ENCODE assay signal across 8 cellular contexts in the genomic region with DNA sequence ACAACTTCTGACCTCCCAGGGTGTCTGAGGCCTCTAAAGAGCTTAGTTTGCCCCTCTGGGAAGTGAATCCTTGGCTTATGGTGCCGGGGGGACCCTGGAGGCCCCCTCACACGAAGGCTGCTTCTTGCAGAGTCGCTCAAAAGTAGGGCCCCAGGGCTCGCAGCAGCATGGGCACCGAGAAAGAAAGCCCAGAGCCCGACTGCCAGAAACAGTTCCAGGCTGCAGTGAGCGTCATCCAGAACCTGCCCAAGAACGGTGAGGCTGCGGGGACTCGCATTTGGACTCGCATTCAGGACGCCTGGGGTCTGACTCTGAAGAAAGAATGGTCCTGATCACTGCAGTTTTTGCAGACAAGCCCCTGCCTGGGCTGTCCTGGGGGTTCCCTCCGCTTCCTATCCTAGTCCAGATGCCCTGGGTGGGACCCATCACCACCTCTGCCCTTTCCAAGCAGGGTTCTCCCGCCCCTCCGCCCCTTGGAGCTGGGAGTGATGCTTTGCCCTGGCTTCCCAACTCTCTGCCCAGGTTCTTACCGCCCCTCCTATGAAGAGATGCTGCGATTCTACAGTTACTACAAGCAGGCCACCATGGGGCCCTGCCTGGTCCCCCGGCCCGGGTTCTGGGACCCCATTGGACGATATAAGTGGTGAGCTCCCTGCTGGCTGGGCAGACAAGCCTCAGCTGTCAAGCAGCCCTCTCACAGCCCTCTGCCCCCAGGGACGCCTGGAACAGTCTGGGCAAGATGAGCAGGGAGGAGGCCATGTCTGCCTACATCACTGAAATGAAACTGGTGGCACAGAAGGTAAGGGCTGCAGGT. TPM values are rescaled to one million over a fixed set of nuclear protein-coding genes. Genes with fewer than 3 reads are reported as not detected.
DNase-seq lines count a peak whose midpoint lies in the region; ATAC-seq, FAIRE-seq and TF ChIP-seq lines count a peak whose summit lies in the region.

No MANE protein-coding gene starts in this region.

- peaks cover 19% of the 10 kb centered on the region for H3K36me3 ChIP-seq in muscle layer of colon (ENCODE audit: insufficient read depth, low read length)

- peak overlapping the region; percentile 90 to 96 (median 92) for H3K4me3 Mint-ChIP-seq in IgD-negative memory B cell
- H3K4me3 Mint-ChIP-seq in chondrocyte (ENCODE audit: unreplicated experiment), result peak overlapping the region; percentile 75

- H3K4me1 ChIP-seq in A549 (peaks cover 25% of the 10 kb centered on the region), muscle layer of colon (ENCODE audit: insufficient read depth, low read length) (peaks cover 20% of the 10 kb centered on the region)

- H3K9ac ChIP-seq in muscle layer of colon (ENCODE audit: low read length), result peak overlapping the region; percentile 74

- TF ChIP-seq POLR2A in A549 (IDR thresholded peaks at IDR 0.05; ENCODE audit: low read length), result no peak

- no peak for TF ChIP-seq RAD21 in A549 (conservative IDR thresholded peaks at IDR 0.05 in 1 of 2, IDR thresholded peaks at IDR 0.05 in 1 of 2)

- FAIRE-seq in A549 (lab: Jason Lieb, UNC), result no peak

- peak overlapping the region; percentile 55 for H3K4me3 ChIP-seq in A549
- peak overlapping the region; percentile 74 to 94 for H3K4me3 ChIP-seq in muscle layer of colon (ENCODE audit: low read depth in 1 of 2, low read length in 2 of 2)

- H3K27me3 Mint-ChIP-seq in IgD-negative memory B cell (no peaks in the 10 kb centered on the region), chondrocyte (ENCODE audit: low read depth) (no peaks in the 10 kb centered on the region)

- no peaks in the 10 kb centered on the region for H3K36me3 Mint-ChIP-seq in IgD-negative memory B cell
- no peaks in the 10 kb centered on the region for H3K36me3 Mint-ChIP-seq in chondrocyte (ENCODE audit: low read depth)

- H3K4me1 Mint-ChIP-seq in IgD-negative memory B cell, result peaks cover 10 to 17% (median 10%) of the 10 kb centered on the region in 3 donors
- H3K4me1 Mint-ChIP-seq in chondrocyte (ENCODE audit: low read depth), result peaks cover 20% of the 10 kb centered on the region

- H3K27ac Mint-ChIP-seq in IgD-negative memory B cell (peak overlapping the region in 2 of 3 donors; percentile 21 to 85), chondrocyte (ENCODE audit: unreplicated experiment) (peak overlapping the region; percentile 65)

- H3K27ac ChIP-seq in A549, result peak overlapping the region; percentile 82 to 93
- H3K27ac ChIP-seq in muscle layer of colon (ENCODE audit: low read depth, low read length), result peak overlapping the region; percentile 92

- ATAC-seq in A549 (no peak), GM19351 (IDR thresholded peaks at IDR 0.05; ENCODE audit: unreplicated experiment) (no peak), HG03378 (IDR thresholded peaks at IDR 0.05; ENCODE audit: unreplicated experiment) (no peak)

- no peaks in the 10 kb centered on the region for H3K9me3 ChIP-seq in A549
- no peaks in the 10 kb centered on the region for H3K9me3 ChIP-seq in muscle layer of colon (ENCODE audit: low read length)

- POLR2A ChIA-PET in A549 (lab: Yijun Ruan, JAX), result interaction anchor here (0.6 to 3.6 kb wide), 12 partner anchors 13 to 93 kb away, joined by 3 to 117 read pairs (median 4); partner anchors contain the start of genes HEXIM1, HEXIM2 and NMT1

- no peak for TF ChIP-seq EP300 in A549 (IDR thresholded peaks at IDR 0.05)

- CTCF ChIA-PET in A549 (lab: Yijun Ruan, JAX), result interaction anchor here (0.6 to 20.1 kb wide), 97 partner anchors 9 to 716 kb away, joined by 3 to 742 read pairs (median 6); partner anchors contain the start of genes C1QL1, DCAKD, GJC1 and HEXIM1

- peak overlapping the region; percentile 92 for H3K4me2 ChIP-seq in A549

- 61% methylated on average over 21 of the region's 21 CpGs for WGBS in A549 (ENCODE audit: missing lambda C conversion rate)

- TF ChIP-seq CTCF in A549 (IDR thresholded peaks at IDR 0.05) (no peak), chondrocyte (IDR thresholded peaks at IDR 0.05) (no peak)

- H3K27me3 ChIP-seq in muscle layer of colon (ENCODE audit: control insufficient read depth in 1 of 2, insufficient read depth in 2 of 2, low read length in 2 of 2), result no peaks in the 10 kb centered on the region

- H3K9me3 Mint-ChIP-seq in IgD-negative memory B cell, result no peaks in the 10 kb centered on the region
- no peaks in the 10 kb centered on the region for H3K9me3 Mint-ChIP-seq in chondrocyte (ENCODE audit: low read depth)

- DNase-seq in A549 (ENCODE audit: low read depth in 1 of 2, low spot score in 1 of 2) (no peak), chondrocyte (ENCODE audit: low spot score) (peak; percentile 81), activated gamma-delta T cell (lab: John Stamatoyannopoulos, UW) (no peak), NCI-H146 (lab: John Stamatoyannopoulos, UW) (no peak)

TF ChIP-seq in A549, 52 proteins besides CTCF, POLR2A, EP300 and RAD21:
- TF ChIP-seq PHF8 (IDR thresholded peaks at IDR 0.05; ENCODE audit: borderline replicate concordance, low read depth), result 0 out of 2 replicates have a peak, but pooled peaks have one; percentile 29
- no peak for TF ChIP-seq NR3C1 (IDR thresholded peaks at IDR 0.05)

RNA-seq across cellular contexts. Expression of gene ACBD4, which starts 0.7 kb away (rescaled TPM):
- polyA plus RNA-seq in A549 (2011; rRNA removed) (11.2 and 11.4 TPM in 2 replicates), A549 (2017; fragmentation: RNase III; extraction: RNeasy Plus Mini Kit Qiagen cat#74134 plus additional on column Dnase treatment) (13.0 to 14.8 TPM (median 13.7 TPM) in 3 replicates), IgD-negative memory B cell (17.6 TPM)
- polyA plus RNA-seq in A549 (2012; cell fraction: cytosol; rRNA removed), result 9.6 and 13.5 TPM in 2 replicates
- 34.8 and 36.5 TPM in 2 replicates for polyA plus RNA-seq in A549 (2012; cell fraction: nucleus; rRNA removed)
- polyA minus RNA-seq in A549 (2011; rRNA and poly(A)+ RNA removed), result 10.6 and 12.4 TPM in 2 replicates
- total RNA-seq in chondrocyte, result 4.7 to 6.8 TPM (median 5.6 TPM) in 3 replicates

RNA-seq across cellular contexts. Expression of gene PLCD3, which starts 3.9 kb away (rescaled TPM):
- polyA plus RNA-seq in A549 (2011; rRNA removed), result 55.5 and 56.6 TPM in 2 replicates
- polyA plus RNA-seq in A549 (2012; cell fraction: cytosol; rRNA removed), result 98.3 and 162 TPM in 2 replicates
- 215 and 231 TPM in 2 replicates for polyA plus RNA-seq in A549 (2012; cell fraction: nucleus; rRNA removed)
- polyA plus RNA-seq in A549 (2017; fragmentation: RNase III; extraction: RNeasy Plus Mini Kit Qiagen cat#74134 plus additional on column Dnase treatment), result 104 to 107 TPM (median 105 TPM) in 3 replicates
- 138 and 167 TPM in 2 replicates for polyA minus RNA-seq in A549 (2011; rRNA and poly(A)+ RNA removed)
- not detected for polyA plus RNA-seq in IgD-negative memory B cell
- 123 to 135 TPM (median 128 TPM) in 3 replicates for total RNA-seq in chondrocyte

RNA-seq across cellular contexts. Expression of gene HEXIM1, which starts 12.1 kb away (rescaled TPM):
- 39.3 and 54.0 TPM in 2 replicates for polyA plus RNA-seq in A549 (2011; rRNA removed)
- polyA plus RNA-seq in A549 (2012; cell fraction: cytosol; rRNA removed), result 64.8 and 66.9 TPM in 2 replicates
- polyA plus RNA-seq in A549 (2012; cell fraction: nucleus; rRNA removed), result 44.8 and 55.9 TPM in 2 replicates
- 118 to 143 TPM (median 131 TPM) in 3 replicates for polyA plus RNA-seq in A549 (2017; fragmentation: RNase III; extraction: RNeasy Plus Mini Kit Qiagen cat#74134 plus additional on column Dnase treatment)
- 17.3 and 25.6 TPM in 2 replicates for polyA minus RNA-seq in A549 (2011; rRNA and poly(A)+ RNA removed)
- 3.6 TPM for polyA plus RNA-seq in IgD-negative memory B cell
- 35.9 to 41.0 TPM (median 36.4 TPM) in 3 replicates for total RNA-seq in chondrocyte

RNA-seq across cellular contexts. Expression of gene HEXIM2, which starts 25.5 kb away (rescaled TPM):
- polyA plus RNA-seq in A549 (2011; rRNA removed) (14.5 and 15.5 TPM in 2 replicates), A549 (2017; fragmentation: RNase III; extraction: RNeasy Plus Mini Kit Qiagen cat#74134 plus additional on column Dnase treatment) (16.1 to 23.1 TPM (median 21.2 TPM) in 3 replicates), IgD-negative memory B cell (6.3 TPM)
- 15.9 and 18.5 TPM in 2 replicates for polyA plus RNA-seq in A549 (2012; cell fraction: cytosol; rRNA removed)
- polyA plus RNA-seq in A549 (2012; cell fraction: nucleus; rRNA removed), result 17.5 and 17.7 TPM in 2 replicates
- polyA minus RNA-seq in A549 (2011; rRNA and poly(A)+ RNA removed), result 10.0 and 13.8 TPM in 2 replicates
- total RNA-seq in chondrocyte, result 3.7 to 7.9 TPM (median 6.4 TPM) in 3 replicates

Comparison
In these comparisons a context has a peak if more than half of its experiments do, and no peak if none do; other contexts are left out.
1. RNA of gene PLCD3, which starts 3.9 kb away (polyA plus RNA-seq): 55.5 to 231 TPM in A549; not detected in IgD-negative memory B cell (single experiment); every median in the first group is over 10 times any median in the second.